Comparison of ENCODE assay signal across 13 cellular contexts in the genomic region with DNA sequence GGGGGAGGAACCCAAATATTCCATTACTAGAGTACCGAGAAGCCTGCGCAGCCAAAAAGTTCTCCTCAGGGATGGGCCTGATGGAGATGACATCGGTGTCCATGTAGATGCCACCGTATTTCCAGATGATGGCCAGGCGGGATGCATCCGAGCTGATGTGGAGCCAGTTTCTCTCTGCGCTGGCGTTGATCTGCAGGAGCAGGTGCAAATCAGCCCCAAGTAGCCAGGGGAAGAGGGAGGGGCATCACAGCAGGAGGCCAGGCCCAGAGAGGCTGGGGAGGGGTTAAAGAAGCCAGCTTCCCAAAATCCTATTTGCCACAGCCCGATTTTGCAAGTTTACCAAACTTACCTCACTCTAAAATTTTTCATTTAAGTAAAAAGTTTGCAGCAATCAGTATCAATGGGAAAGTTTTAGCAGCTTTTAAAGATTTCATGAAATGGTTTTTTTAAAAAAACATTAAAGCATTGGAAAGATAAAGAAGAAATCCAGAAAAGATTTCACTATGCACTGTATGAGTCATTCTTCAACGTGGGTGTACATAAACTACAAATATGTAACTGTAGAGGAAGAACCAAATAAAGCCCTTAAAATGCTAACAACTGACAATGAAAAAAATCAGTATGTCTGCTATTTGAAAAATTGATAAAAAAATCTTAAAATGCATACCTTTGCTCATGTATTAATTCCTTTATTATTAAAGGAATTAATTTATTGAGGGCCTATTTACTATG. TPM values are rescaled to one million over a fixed set of nuclear protein-coding genes. Genes with fewer than 3 reads are reported as not detected.
DNase-seq lines count a peak whose midpoint lies in the region; ATAC-seq and TF ChIP-seq lines count a peak whose summit lies in the region.
"Had no signal": no experiment of that assay in that cellular context is flagged by ENCODE, and none has a peak within 500 bp of the region (broad histone marks: within the 10 kb centered on the region; RNA-seq: fewer than 3 reads in every experiment).

No MANE protein-coding gene starts in this region.

- peak; percentile 62 to 77 for ATAC-seq in lower lobe of right lung
- ATAC-seq in HG03378 (IDR thresholded peaks at IDR 0.05; ENCODE audit: unreplicated experiment) = no peak
- no peak for ATAC-seq in stimulated activated memory B cell treated with anti-CD40 and anti-IgM and Interleukin-4, amounts not matched to agents 10 μg/mL and 1 μg/mL and 100 μg/mL, for 72 hours
- no peak for ATAC-seq in GM21360 (IDR thresholded peaks at IDR 0.05; ENCODE audit: unreplicated experiment)

- no peaks in the 10 kb centered on the region for H3K36me3 ChIP-seq in left ventricle myocardium inferior
- H3K36me3 ChIP-seq in right atrium auricular region = no peaks in the 10 kb centered on the region
- H3K36me3 ChIP-seq in lower lobe of right lung = no peaks in the 10 kb centered on the region

- H3K36me3 Mint-ChIP-seq in stimulated activated memory B cell treated with anti-CD40 and anti-IgM and Interleukin-4, amounts not matched to agents 10 μg/mL and 1 μg/mL and 100 μg/mL, for 72 hours = no peaks in the 10 kb centered on the region
- H3K36me3 Mint-ChIP-seq: naive B cell had no signal

- DNase-seq in left ventricle myocardium inferior = no peak
- no peak for DNase-seq in right atrium auricular region (ENCODE audit: low spot score)
- DNase-seq in amniotic epithelial cell (ENCODE audit: low read depth) = peak; percentile 72
- peak; percentile 64 for DNase-seq in lower lobe of right lung
- no peak for DNase-seq in KG1 (lab: John Stamatoyannopoulos, UW)
- DNase-seq: DMS79 treated with DMSO at 0.1 percent for 48 hours, naive B cell, NCI-H510A treated with DMSO at 0.1 percent for 48 hours had no signal

- no peaks in the 10 kb centered on the region for H3K9me3 ChIP-seq in left ventricle myocardium inferior (replicated peaks)
- H3K9me3 ChIP-seq in right atrium auricular region = no peaks in the 10 kb centered on the region
- no peaks in the 10 kb centered on the region for H3K9me3 ChIP-seq in lower lobe of right lung

- H3K4me3 ChIP-seq in left ventricle myocardium inferior (no peak overlapping the region), right atrium auricular region (no peak overlapping the region), lower lobe of right lung (peak overlapping the region; percentile 23)
- H3K4me3 ChIP-seq: skin epidermis had no signal

- H3K4me3 Mint-ChIP-seq in stimulated activated memory B cell treated with anti-CD40 and anti-IgM and Interleukin-4, amounts not matched to agents 10 μg/mL and 1 μg/mL and 100 μg/mL, for 72 hours = no peak overlapping the region

- H3K27ac Mint-ChIP-seq in stimulated activated memory B cell treated with anti-CD40 and anti-IgM and Interleukin-4, amounts not matched to agents 10 μg/mL and 1 μg/mL and 100 μg/mL, for 72 hours = no peak overlapping the region

- TF ChIP-seq CTCF in left ventricle myocardium inferior (IDR thresholded peaks at IDR 0.05; ENCODE audit: borderline replicate concordance) (no peak), right atrium auricular region (IDR thresholded peaks at IDR 0.05) (no peak), lower lobe of right lung (IDR thresholded peaks at IDR 0.05) (no peak)

- intact Hi-C loops in left ventricle myocardium inferior (cut with micrococcal nuclease) = no loop called here
- intact Hi-C loops in lower lobe of right lung (cut with DNase I) = no loop called here

- H3K27me3 Mint-ChIP-seq in stimulated activated memory B cell treated with anti-CD40 and anti-IgM and Interleukin-4, amounts not matched to agents 10 μg/mL and 1 μg/mL and 100 μg/mL, for 72 hours = peaks cover 13% of the 10 kb centered on the region

- no peaks in the 10 kb centered on the region for H3K27me3 ChIP-seq in left ventricle myocardium inferior (ENCODE audit: low read depth)
- no peaks in the 10 kb centered on the region for H3K27me3 ChIP-seq in right atrium auricular region
- no peaks in the 10 kb centered on the region for H3K27me3 ChIP-seq in lower lobe of right lung (ENCODE audit: low read depth)

- no peaks in the 10 kb centered on the region for H3K9me3 Mint-ChIP-seq in stimulated activated memory B cell treated with anti-CD40 and anti-IgM and Interleukin-4, amounts not matched to agents 10 μg/mL and 1 μg/mL and 100 μg/mL, for 72 hours

- no peaks in the 10 kb centered on the region for H3K4me1 Mint-ChIP-seq in stimulated activated memory B cell treated with anti-CD40 and anti-IgM and Interleukin-4, amounts not matched to agents 10 μg/mL and 1 μg/mL and 100 μg/mL, for 72 hours
- H3K4me1 Mint-ChIP-seq: naive B cell had no signal

- peaks cover 9% of the 10 kb centered on the region for H3K4me1 ChIP-seq in left ventricle myocardium inferior
- H3K4me1 ChIP-seq in right atrium auricular region = peaks cover 0 to 9% of the 10 kb centered on the region in 2 donors
- no peaks in the 10 kb centered on the region for H3K4me1 ChIP-seq in lower lobe of right lung

- H3K27ac ChIP-seq in left ventricle myocardium inferior (replicated peaks) (peak overlapping the region; percentile 50), right atrium auricular region (peak overlapping the region in 1 of 2 donors; percentile 51), lower lobe of right lung (peak overlapping the region; percentile 60)

RNA-seq across cellular contexts. Expression of a gene that starts 7.3 kb away (rescaled TPM):
- total RNA-seq in left ventricle myocardium inferior (not detected), right atrium auricular region (not detected), lower lobe of right lung (0.41 TPM)
- total RNA-seq: MCF 10A had no signal

RNA-seq across cellular contexts. Expression of a gene that starts 9.4 kb away (rescaled TPM):
- total RNA-seq in left ventricle myocardium inferior = 4.7 TPM
- 1 to 10 TPM; 4.0 to 4.6 TPM for total RNA-seq in right atrium auricular region
- total RNA-seq in lower lobe of right lung = 19.9 TPM

RNA-seq across cellular contexts. Expression of a gene that starts 49.9 kb away (rescaled TPM):
- total RNA-seq in left ventricle myocardium inferior (7.9 TPM), right atrium auricular region (1 to 10 TPM; 6.9 to 8.1 TPM), lower lobe of right lung (17.5 TPM)

Comparison
In these comparisons a context has a peak if more than half of its experiments do, and no peak if none do; other contexts are left out.
1. DNase-seq: peak in amniotic epithelial cell (single experiment) and lower lobe of right lung (single experiment); none in left ventricle myocardium inferior (single experiment), right atrium auricular region (single experiment) and KG1 (single experiment).
2. ATAC-seq: peak in lower lobe of right lung (2 of 2); none in HG03378 (single experiment), stimulated activated memory B cell treated with anti-CD40 and anti-IgM and Interleukin-4, amounts not matched to agents 10 μg/mL and 1 μg/mL and 100 μg/mL, for 72 hours (single experiment) and GM21360 (single experiment).